ENCODE assay signal across 25 cellular contexts in the genomic region with DNA sequence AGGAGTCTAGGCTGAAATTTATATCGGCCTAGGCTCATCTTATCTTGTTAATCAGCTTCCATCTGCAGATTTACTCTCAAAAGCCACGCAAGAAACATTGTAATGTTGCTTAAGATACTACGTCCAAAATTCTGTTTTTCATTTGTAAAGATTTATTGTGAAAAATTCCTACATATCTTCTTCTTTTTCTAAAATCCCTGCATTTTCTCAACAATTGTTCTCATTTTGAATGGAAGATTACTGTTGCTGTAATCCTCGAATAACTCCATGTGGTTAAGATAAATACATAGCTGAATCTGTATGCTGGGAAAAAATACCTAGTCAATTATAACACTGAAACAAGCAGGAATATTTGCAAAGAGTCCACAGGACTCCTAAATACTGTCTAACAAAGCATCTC. TPM values are rescaled to one million over a fixed set of nuclear protein-coding genes. Genes with fewer than 3 reads are reported as not detected.
"Had no signal": no experiment of that assay in that cellular context is flagged by ENCODE, and none has a peak within 500 bp of the region (broad histone marks: within the 10 kb centered on the region; RNA-seq: fewer than 3 reads in every experiment).

No MANE protein-coding gene starts in this region.

- DNase-seq: cortex of kidney; effector memory CD8-positive, alpha-beta T cell; erythroblast; esophagus squamous epithelium; head of caudate nucleus; left ventricle myocardium superior; lower lobe of right lung; naive B cell; nucleus accumbens; posterior cingulate gyrus; psoas muscle; right cardiac atrium; spleen; stimulated activated CD4-positive, alpha-beta T cell treated with anti-CD3 and anti-CD28 coated beads, Interleukin-2, amount 100 ng/mL, for 48 hours; stimulated activated naive B cell treated with anti-CD40 and anti-IgM and Interleukin-4, amounts not matched to agents 10 μg/mL and 1 μg/mL and 100 μg/mL, for 72 hours; upper lobe of left lung had no signal

- ATAC-seq: effector memory CD8-positive, alpha-beta T cell; left ventricle myocardium superior; lower lobe of right lung; natural killer cell treated with Interleukin-12 subunit alpha and Interleukin-12 subunit beta and Interleukin-15 and Interleukin-18, amount 100 ng/mL, for 72 hours; psoas muscle; right cardiac atrium; stimulated activated naive B cell treated with anti-CD40 and anti-IgM and Interleukin-4, amounts not matched to agents 10 μg/mL and 1 μg/mL and 100 μg/mL, for 72 hours had no signal

- H3K36me3 ChIP-seq: lower lobe of right lung, thoracic aorta, tibial nerve, upper lobe of left lung had no signal

- H3K4me3 ChIP-seq: esophagus squamous epithelium, lower lobe of right lung, psoas muscle, skin epidermis, spleen, thoracic aorta, tibial nerve, upper lobe of left lung had no signal

- H3K27me3 ChIP-seq: esophagus squamous epithelium, spleen, tibial nerve, upper lobe of left lung had no signal

- H3K9me3 ChIP-seq: esophagus squamous epithelium, lower lobe of right lung, psoas muscle, spleen, thoracic aorta, tibial nerve, upper lobe of left lung had no signal

- H3K4me1 ChIP-seq: esophagus squamous epithelium, lower lobe of right lung, psoas muscle, spleen, tibial nerve, upper lobe of left lung had no signal

- H3K27ac ChIP-seq: esophagus squamous epithelium, lower lobe of right lung, psoas muscle, skin epidermis, spleen, thoracic aorta, tibial nerve, upper lobe of left lung had no signal

RNA-seq across cellular contexts. Expression of gene INSM2, which starts 15.6 kb away (rescaled TPM):
- total RNA-seq: dermis microvascular lymphatic vessel endothelial cell; esophagus squamous epithelium; frontal cortex; left ventricle myocardium superior; lower lobe of right lung; mononuclear cell; natural killer cell treated with Interleukin-12 subunit alpha and Interleukin-12 subunit beta and Interleukin-15 and Interleukin-18, amount 100 ng/mL, for 72 hours; osteocyte; psoas muscle; right cardiac atrium; thoracic aorta; tibial nerve had no signal
- polyA plus RNA-seq: keratinocyte, psoas muscle, right cardiac atrium had no signal
